21 cellular contexts compared by ENCODE assay signal in genomic region chr1:116971481-116971880, GRCh38. TPM values are rescaled to one million over a fixed set of nuclear protein-coding genes. Genes with fewer than 3 reads are reported as not detected.
DNase-seq lines count a peak whose midpoint lies in the region; ATAC-seq, FAIRE-seq and TF ChIP-seq lines count a peak whose summit lies in the region.
"Had no signal": no experiment of that assay in that cellular context is flagged by ENCODE, and none has a peak within 500 bp of the region (broad histone marks: within the 10 kb centered on the region; RNA-seq: fewer than 3 reads in every experiment).

No MANE protein-coding gene starts in this region.

- DNase-seq in heart right ventricle (no peak), right atrium auricular region (ENCODE audit: low spot score) (no peak), chondrocyte (ENCODE audit: low spot score) (no peak), mesothelial cell of epicardium (ENCODE audit: low spot score in 2 of 2, unreplicated experiment in 2 of 2) (no peak), uterus (no peak), GM23248 (no peak), NCI-H2107 treated with DMSO at 0.1 percent for 48 hours (lab: John Stamatoyannopoulos, UW; ENCODE audit: unreplicated experiment) (no peak), GM19239 (ENCODE audit: insufficient read length, low spot score) (no peak)
- DNase-seq: activated naive CD8-positive, alpha-beta T cell treated with anti-CD3 and anti-CD28 coated beads, Interleukin-2, amount 10 ng/mL, durations not matched to agents 7 days and 5 days; CD4-positive, CD25-positive, alpha-beta regulatory T cell; dorsolateral prefrontal cortex; erythroblast; gastrocnemius medialis; left cardiac atrium; NCI-H1417; NCI-H2171; NCI-H748 treated with DMSO at 0.1 percent for 48 hours; stimulated activated CD4-positive, alpha-beta T cell treated with anti-CD3 and anti-CD28 coated beads, Interleukin-15, amount 100 ng/mL, for 24 hours had no signal

- H3K36me3 Mint-ChIP-seq in chondrocyte (ENCODE audit: low read depth) (peaks cover 12% of the 10 kb centered on the region), mesothelial cell of epicardium (peaks cover 54% of the 10 kb centered on the region)

- ATAC-seq in heart right ventricle, result peak in 6 of 8 donors; percentile 49 to 80 (median 66)
- ATAC-seq: gastrocnemius medialis had no signal

- H3K36me3 ChIP-seq in heart right ventricle (peaks cover 0 to 53% (median 13%) of the 10 kb centered on the region in 9 donors), right atrium auricular region (peaks cover 36% of the 10 kb centered on the region), uterus (no peaks in the 10 kb centered on the region), GM23248 (ENCODE audit: low read depth) (no peaks in the 10 kb centered on the region)
- H3K36me3 ChIP-seq: gastrocnemius medialis, neutrophil had no signal

- H3K27ac ChIP-seq in heart right ventricle (peak overlapping the region in 5 of 10 donors; percentile 1 to 71 (median 62)), right atrium auricular region (peak overlapping the region in 1 of 2 donors; percentile 60), uterus (peak overlapping the region; percentile 58 to 70), GM23248 (no peak overlapping the region)
- H3K27ac ChIP-seq: dorsolateral prefrontal cortex, gastrocnemius medialis, KMS-11, neutrophil had no signal

- no peak overlapping the region for H3K4me3 ChIP-seq in heart right ventricle
- H3K4me3 ChIP-seq in right atrium auricular region, result no peak overlapping the region
- no peak overlapping the region for H3K4me3 ChIP-seq in uterus
- no peak overlapping the region for H3K4me3 ChIP-seq in GM23248
- H3K4me3 ChIP-seq: dorsolateral prefrontal cortex, gastrocnemius medialis had no signal

- no peaks in the 10 kb centered on the region for H3K9me2 ChIP-seq in GM23248 (ENCODE audit: insufficient read depth)

- no peaks in the 10 kb centered on the region for H3K79me2 ChIP-seq in GM23248 (ENCODE audit: insufficient read depth)

- FAIRE-seq in GM19239 (lab: Jason Lieb, UNC), result no peak
- FAIRE-seq: bronchial epithelial cell had no signal

- no peak overlapping the region for H3K4me3 Mint-ChIP-seq in chondrocyte (ENCODE audit: unreplicated experiment)
- no peak overlapping the region for H3K4me3 Mint-ChIP-seq in mesothelial cell of epicardium
- H3K4me3 Mint-ChIP-seq: activated naive CD8-positive, alpha-beta T cell treated with anti-CD3 and anti-CD28 coated beads, Interleukin-2, amount 10 ng/mL, durations not matched to agents 7 days and 5 days; CD4-positive, CD25-positive, alpha-beta regulatory T cell had no signal

- peaks cover 12% of the 10 kb centered on the region for H3F3A ChIP-seq in GM23248 (ENCODE audit: insufficient read depth)

- no peaks in the 10 kb centered on the region for H3K27me3 ChIP-seq in heart right ventricle
- no peaks in the 10 kb centered on the region for H3K27me3 ChIP-seq in right atrium auricular region
- H3K27me3 ChIP-seq in uterus, result no peaks in the 10 kb centered on the region
- no peaks in the 10 kb centered on the region for H3K27me3 ChIP-seq in GM23248 (replicated peaks; ENCODE audit: insufficient read depth)
- H3K27me3 ChIP-seq: dorsolateral prefrontal cortex, gastrocnemius medialis had no signal

- TF ChIP-seq POLR2A in uterus (IDR thresholded peaks at IDR 0.05), result no peak

- no peak overlapping the region for H2AFZ ChIP-seq in GM23248

- WGBS in heart right ventricle, 2 donors, result 49 to 64% methylated on average over 3 of the region's 3 CpGs
- WGBS in GM23248 (ENCODE audit: low coverage in 1 of 2, low lambda C conversion rate in 2 of 2, missing lambda C conversion rate in 2 of 2), 2 experiments, result 87 to 89% methylated on average over 3 of the region's 3 CpGs

- H3K9me3 ChIP-seq in heart right ventricle (peaks cover 0 to 10% (median 0%) of the 10 kb centered on the region in 11 donors), right atrium auricular region (no peaks in the 10 kb centered on the region), uterus (no peaks in the 10 kb centered on the region), GM23248 (ENCODE audit: low read depth) (no peaks in the 10 kb centered on the region)
- H3K9me3 ChIP-seq: gastrocnemius medialis, neutrophil had no signal

- H3K4me2 ChIP-seq in GM23248 (ENCODE audit: unreplicated experiment), result no peak overlapping the region
- H3K4me2 ChIP-seq: KMS-11 had no signal

- H3K27ac Mint-ChIP-seq in chondrocyte (ENCODE audit: unreplicated experiment) (peak overlapping the region; percentile 89), mesothelial cell of epicardium (peak overlapping the region; percentile 85)
- H3K27ac Mint-ChIP-seq: activated naive CD8-positive, alpha-beta T cell treated with anti-CD3 and anti-CD28 coated beads, Interleukin-2, amount 10 ng/mL, durations not matched to agents 7 days and 5 days; CD4-positive, CD25-positive, alpha-beta regulatory T cell had no signal

- TF ChIP-seq CTCF in heart right ventricle (IDR thresholded peaks at IDR 0.05) (no peak), right atrium auricular region (IDR thresholded peaks at IDR 0.05) (peak in 1 of 2 donors; percentile 9), chondrocyte (IDR thresholded peaks at IDR 0.05) (peak; percentile 7), mesothelial cell of epicardium (IDR thresholded peaks at IDR 0.05; ENCODE audit: unreplicated experiment) (no peak), uterus (IDR thresholded peaks at IDR 0.05) (no peak)

- H4K20me1 ChIP-seq in GM23248 (ENCODE audit: insufficient read depth), result no peaks in the 10 kb centered on the region

- in situ Hi-C loops in GM23248 (cut with MboI), result no loop called here

- H3K9me3 Mint-ChIP-seq in chondrocyte (ENCODE audit: low read depth), result peaks cover 14% of the 10 kb centered on the region
- H3K9me3 Mint-ChIP-seq in mesothelial cell of epicardium, result peaks cover 25% of the 10 kb centered on the region

- H3K4me1 Mint-ChIP-seq in chondrocyte (ENCODE audit: low read depth), result peaks cover 34% of the 10 kb centered on the region
- H3K4me1 Mint-ChIP-seq in mesothelial cell of epicardium, result peaks cover 19% of the 10 kb centered on the region
- H3K4me1 Mint-ChIP-seq: activated naive CD8-positive, alpha-beta T cell treated with anti-CD3 and anti-CD28 coated beads, Interleukin-2, amount 10 ng/mL, durations not matched to agents 7 days and 5 days; CD4-positive, CD25-positive, alpha-beta regulatory T cell had no signal

- H3K9ac ChIP-seq in GM23248, result no peak overlapping the region
- H3K9ac ChIP-seq: KMS-11 had no signal

- H3K27me3 Mint-ChIP-seq in chondrocyte (ENCODE audit: low read depth) (no peaks in the 10 kb centered on the region), mesothelial cell of epicardium (ENCODE audit: low read depth) (no peaks in the 10 kb centered on the region)

- H3K4me1 ChIP-seq in heart right ventricle (peaks cover 0 to 31% (median 22%) of the 10 kb centered on the region in 9 donors), right atrium auricular region (peaks cover 0 to 13% of the 10 kb centered on the region in 2 donors), uterus (no peaks in the 10 kb centered on the region), GM23248 (ENCODE audit: insufficient read depth) (peaks cover 19% of the 10 kb centered on the region)
- H3K4me1 ChIP-seq: gastrocnemius medialis had no signal

- intact Hi-C loops in heart right ventricle (cut with DNase I), result no loop called here
- intact Hi-C loops in uterus (cut with DNase I; ENCODE audit: low total_unique reads), result no loop called here

RNA-seq across cellular contexts. Expression of gene CD101, which starts 30.1 kb away (rescaled TPM):
- total RNA-seq in heart right ventricle (1 to 10 TPM in 6 of 10 donors, under 1 TPM in 4; 0.30 to 2.3 (median 1.1) TPM), right atrium auricular region (1 to 10 TPM in 1 of 2 donors, under 1 TPM in 1; 0.11 to 1.3 TPM), chondrocyte (0.79 to 1.4 TPM (median 1.0 TPM) in 3 replicates), mesothelial cell of epicardium (3.7 to 5.6 TPM (median 4.1 TPM) in 3 replicates), uterus (1 to 10 TPM in 3 of 4 donors, not detected in 1; 2.1 to 4.1 (median 2.6) TPM)
- polyA plus RNA-seq in heart right ventricle (1 to 10 TPM in 1 of 2 donors, under 1 TPM in 1; 0.90 to 2.0 TPM), GM23248 (2016; fragmentation: Nextera tagmentation; extraction: Ambion mirVana) (not detected in 2 replicates)
- total RNA-seq in GM23248 (2014; rRNA removed; shearing (Covaris generic)), result not detected in 2 replicates
